In the genomic region with DNA sequence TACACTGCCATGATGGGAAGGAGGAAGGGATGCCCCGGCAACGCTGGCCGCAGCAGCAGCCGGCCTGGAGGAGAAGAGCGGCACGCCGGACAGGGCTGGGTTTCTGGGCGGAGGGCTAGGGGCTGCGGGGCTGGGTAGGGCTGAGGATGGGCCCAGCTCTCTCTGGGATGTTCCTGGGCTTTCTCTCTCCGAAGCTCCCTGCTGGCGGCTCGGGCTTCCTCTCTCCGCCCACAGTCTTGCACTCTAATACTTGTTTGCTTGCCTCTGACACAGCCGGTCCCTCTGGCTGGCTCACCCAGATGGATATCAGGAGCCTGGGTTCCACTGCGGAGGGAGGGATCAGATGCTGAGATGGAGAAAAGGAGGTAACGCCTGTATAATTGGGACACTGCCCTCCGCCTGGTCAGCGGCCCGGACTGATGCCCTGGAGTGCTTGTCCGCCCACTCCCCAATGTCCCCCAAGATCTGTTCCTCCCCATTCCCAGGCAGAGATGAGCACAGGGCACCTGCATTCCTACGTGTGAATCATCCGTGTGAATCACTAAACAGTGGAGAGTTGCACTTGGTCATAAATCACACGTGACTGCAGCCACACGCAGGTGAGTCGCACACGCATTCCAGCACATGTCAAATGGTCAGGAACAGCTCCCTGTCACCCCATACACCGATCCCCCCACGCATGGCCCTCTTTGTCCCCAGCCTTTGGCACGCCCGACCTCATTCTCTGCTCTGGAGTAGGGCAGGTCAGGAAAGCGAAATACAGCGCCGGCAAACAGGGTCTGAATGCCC, we compare ENCODE assay signal across 8 cellular contexts. TPM values are rescaled to one million over a fixed set of nuclear protein-coding genes. Genes with fewer than 3 reads are reported as not detected.
DNase-seq lines count a peak whose midpoint lies in the region; ATAC-seq and TF ChIP-seq lines count a peak whose summit lies in the region.

A gene (minus strand): TSS at position 535 of the 789 bp plus-strand sequence. CDS start 524 bp downstream, at position 11.

- H3K4me3 ChIP-seq in KMS-11 (IDR thresholded peaks at IDR 0.05; ENCODE audit: insufficient read depth, low read depth, low read length): no peak within 1 kb of the TSS
- peak within 1 kb of the TSS; percentile 57 for H3K4me3 ChIP-seq in right cardiac atrium (ENCODE audit: low read length)
- peak within 1 kb of the TSS; percentile 77 for H3K4me3 ChIP-seq in psoas muscle

- H3K27ac ChIP-seq in KMS-11 (no peak within 1 kb of the TSS; the same call in 1 of the 2 replicates), right cardiac atrium (ENCODE audit: low read length) (peak within 1 kb of the TSS; percentile 25), psoas muscle (peak within 1 kb of the TSS; percentile 71)

- H3K4me1 ChIP-seq in KMS-11 (ENCODE audit: low read depth, poor library complexity, severe bottlenecking) (no peaks in the 10 kb centered on the region), right cardiac atrium (ENCODE audit: control insufficient read depth, insufficient read depth, low read length) (no peaks in the 10 kb centered on the region), psoas muscle (peaks cover 18% of the 10 kb centered on the region)

- no peaks in the 10 kb centered on the region for H4K20me1 ChIP-seq in KMS-11 (ENCODE audit: insufficient read depth)

- no peaks in the 10 kb centered on the region for H3K9me3 ChIP-seq in right cardiac atrium (ENCODE audit: control insufficient read depth, low read length)
- no peaks in the 10 kb centered on the region for H3K9me3 ChIP-seq in psoas muscle

- H3K36me3 ChIP-seq in KMS-11 (ENCODE audit: insufficient read depth) (no peaks in the 10 kb centered on the region), psoas muscle (ENCODE audit: insufficient read depth in 1 of 2, low read depth in 1 of 2) (no peaks in the 10 kb centered on the region)

- peaks cover 72% of the 10 kb centered on the region for H3K27me3 Mint-ChIP-seq in activated naive CD8-positive, alpha-beta T cell treated with anti-CD3 and anti-CD28 coated beads for 36 hours

- peaks cover 43% of the 10 kb centered on the region for H3K4me1 Mint-ChIP-seq in activated naive CD8-positive, alpha-beta T cell treated with anti-CD3 and anti-CD28 coated beads for 36 hours

- H3K4me2 ChIP-seq in KMS-11: peak within 1 kb of the TSS; percentile 33; the same call in 1 of the 2 replicates

- ATAC-seq in right cardiac atrium (peak in 1 of 2 donors; percentile 2), psoas muscle (peak; percentile 3 to 14 (median 10))

- H3K27me3 ChIP-seq in KMS-11 (ENCODE audit: insufficient read depth, low read depth) (no peaks in the 10 kb centered on the region; the same call in 1 of the 2 replicates), right cardiac atrium (ENCODE audit: control insufficient read depth, insufficient read depth) (no peaks in the 10 kb centered on the region), psoas muscle (ENCODE audit: insufficient read depth in 3 of 3, low read length in 2 of 3) (peaks cover 0 to 46% (median 7%) of the 10 kb centered on the region in 3 donors)

- H3K36me3 Mint-ChIP-seq in activated naive CD8-positive, alpha-beta T cell treated with anti-CD3 and anti-CD28 coated beads for 36 hours: peaks cover 9% of the 10 kb centered on the region

- intact Hi-C loops in right cardiac atrium (cut with DNase I): loop anchor here in 1 of 4 donors (2.0 to 5.0 kb wide), 2 partner anchors 36 to 69 kb away; no protein-coding TSS in a partner anchor
- intact Hi-C loops in psoas muscle (cut with DNase I): loop anchor here (1.0 to 10.0 kb wide), 4 partner anchors 36 to 177 kb away; a partner anchor contains a TSS

- H3K9ac ChIP-seq in KMS-11: no peak within 1 kb of the TSS

- H3K9me3 Mint-ChIP-seq in activated naive CD8-positive, alpha-beta T cell treated with anti-CD3 and anti-CD28 coated beads for 36 hours: peaks cover 5% of the 10 kb centered on the region

- H3K79me2 ChIP-seq in KMS-11 (ENCODE audit: insufficient read depth, low read depth): no peaks in the 10 kb centered on the region

- under 1% methylated on average over 33 of the region's 33 CpGs for WGBS in right cardiac atrium
- WGBS in psoas muscle, 3 donors: 1% methylated on average over 33 of the region's 33 CpGs

- peak; percentile 73 for DNase-seq in ELF-1 (ENCODE audit: low read depth, low spot score)
- DNase-seq in activated naive CD8-positive, alpha-beta T cell treated with anti-CD3 and anti-CD28 coated beads for 36 hours: no peak
- peak in 2 of 3 donors; percentile 66 to 70 for DNase-seq in right cardiac atrium
- DNase-seq in psoas muscle: no peak
- no peak for DNase-seq in NCI-H774 (lab: John Stamatoyannopoulos, UW)
- DNase-seq in central memory CD4-positive, alpha-beta T cell: no peak
- DNase-seq in NCI-H2196 treated with DMSO at 0.1 percent for 48 hours (lab: John Stamatoyannopoulos, UW; ENCODE audit: unreplicated experiment): no peak

- TF ChIP-seq CTCF in KMS-11 (conservative IDR thresholded peaks at IDR 0.05; ENCODE audit: low read depth, low read length): no peak
- no peak for TF ChIP-seq CTCF in psoas muscle (IDR thresholded peaks at IDR 0.05)

- H3K4me3 Mint-ChIP-seq in activated naive CD8-positive, alpha-beta T cell treated with anti-CD3 and anti-CD28 coated beads for 36 hours: peak within 1 kb of the TSS; percentile 88

- H3K27ac Mint-ChIP-seq in activated naive CD8-positive, alpha-beta T cell treated with anti-CD3 and anti-CD28 coated beads for 36 hours: peak within 1 kb of the TSS; percentile 91

- H2AFZ ChIP-seq in KMS-11 (ENCODE audit: low read depth): peak within 1 kb of the TSS; percentile 47; the same call in 1 of the 2 replicates

RNA-seq across cellular contexts. Expression of the gene that starts here (rescaled TPM):
- total RNA-seq in activated naive CD8-positive, alpha-beta T cell treated with anti-CD3 and anti-CD28 coated beads for 36 hours: under 1 TPM in 1 of 2 experiments, not detected in 1; 0.10 TPM
- total RNA-seq in right cardiac atrium: not detected
- not detected for polyA plus RNA-seq in right cardiac atrium
- total RNA-seq in psoas muscle: not detected
- polyA plus RNA-seq in psoas muscle: under 1 TPM in 1 of 3 donors, not detected in 2; 0.42 TPM

Comparison
In these comparisons a context has a peak if more than half of its experiments do, and no peak if none do; other contexts are left out.
1. Peak in DNase-seq, H3K4me3 ChIP-seq and H3K27ac ChIP-seq in right cardiac atrium; RNA of the gene not detected or under 1 TPM.
2. Peak in ATAC-seq, H3K4me3 ChIP-seq and H3K27ac ChIP-seq in psoas muscle; RNA of the gene not detected or under 1 TPM.